In the genomic region with DNA sequence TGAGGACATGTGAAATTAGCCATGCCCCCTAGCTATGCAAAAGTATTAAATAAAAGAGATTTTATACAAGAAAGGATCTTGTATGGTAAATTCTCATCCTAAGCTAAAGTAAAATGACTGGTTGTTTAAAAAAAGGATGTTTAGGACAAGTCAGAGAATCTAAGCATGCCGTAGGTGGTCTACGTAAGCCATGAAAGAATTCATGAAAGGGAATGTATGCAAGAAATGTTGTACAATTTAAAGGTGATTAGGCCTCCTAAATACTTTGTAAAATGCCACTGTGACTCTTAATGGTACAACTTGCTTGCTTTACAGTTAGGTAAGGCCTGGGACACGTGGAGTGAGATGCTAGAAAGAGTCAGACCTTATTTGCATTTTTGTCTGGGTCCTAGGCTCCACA, we compare ENCODE assay signal across 33 cellular contexts.
"Had no signal": no experiment of that assay in that cellular context is flagged by ENCODE, and none has a peak within 500 bp of the region (broad histone marks: within the 10 kb centered on the region; RNA-seq: fewer than 3 reads in every experiment).

No MANE protein-coding gene starts in this region.

- H3K9me3 Mint-ChIP-seq: activated B cell treated with CpG ODN at 0.5 μM for 24 hours; activated CD8-positive, alpha-beta T cell treated with anti-CD3 and anti-CD28 coated beads for 36 hours; activated T-cell treated with anti-CD3 and anti-CD28 coated beads, Interleukin-2, amount 50 U/mL, for 4 hours; activated T-helper 17 cell treated with anti-CD3 and anti-CD28 coated beads, Interleukin-2, amount 50 U/mL, for 72 hours; T-helper 2 cell treated with Interferon-gamma antibody and Interleukin-4, amounts not matched to agents 5 μg/mL and 100 μg/mL, for 36 hours had no signal

- H3K4me1 Mint-ChIP-seq: activated B cell treated with CpG ODN at 0.5 μM for 24 hours; activated T-helper 17 cell treated with anti-CD3 and anti-CD28 coated beads, Interleukin-2, amount 50 U/mL, for 72 hours; central memory CD8-positive, alpha-beta T cell; endodermal cell; T-helper 17 cell had no signal

- H3K27ac ChIP-seq: brain microvascular endothelial cell, coronary artery, dorsolateral prefrontal cortex, esophagus muscularis mucosa, foreskin keratinocyte, gastrocnemius medialis, WERI-Rb-1 had no signal

- H3K27me3 Mint-ChIP-seq: activated CD8-positive, alpha-beta T cell treated with anti-CD3 and anti-CD28 coated beads for 36 hours; activated naive CD8-positive, alpha-beta T cell; activated T-helper 17 cell treated with anti-CD3 and anti-CD28 coated beads, Interleukin-2, amount 50 U/mL, for 72 hours; central memory CD8-positive, alpha-beta T cell; dendritic cell treated with granulocyte-macrophage colony-stimulating factor and Interleukin-4, amounts not matched to agents 40 ng/mL and 50 ng/mL, for 4 days; T-helper 17 cell had no signal

- H3K4me1 ChIP-seq: foreskin keratinocyte, gastrocnemius medialis had no signal

- H3K4me3 Mint-ChIP-seq: activated B cell treated with CpG ODN at 0.5 μM for 24 hours; activated CD8-positive, alpha-beta T cell treated with anti-CD3 and anti-CD28 coated beads for 36 hours; activated naive CD8-positive, alpha-beta T cell; activated T-cell treated with anti-CD3 and anti-CD28 coated beads, Interleukin-2, amount 50 U/mL, for 4 hours; activated T-helper 17 cell treated with anti-CD3 and anti-CD28 coated beads, Interleukin-2, amount 50 U/mL, for 72 hours; central memory CD8-positive, alpha-beta T cell; dendritic cell treated with granulocyte-macrophage colony-stimulating factor and Interleukin-4, amounts not matched to agents 40 ng/mL and 50 ng/mL, for 4 days; endodermal cell; T-helper 17 cell; T-helper 2 cell treated with Interferon-gamma antibody and Interleukin-4, amounts not matched to agents 5 μg/mL and 100 μg/mL, for 36 hours had no signal

- H3K36me3 ChIP-seq: brain microvascular endothelial cell, esophagus muscularis mucosa, gastrocnemius medialis, WERI-Rb-1 had no signal

- H3K4me3 ChIP-seq: coronary artery, dorsolateral prefrontal cortex, esophagus muscularis mucosa, gastrocnemius medialis had no signal

- H3K27me3 ChIP-seq: brain microvascular endothelial cell, dorsolateral prefrontal cortex, esophagus muscularis mucosa, foreskin keratinocyte, gastrocnemius medialis had no signal

- H3K27ac Mint-ChIP-seq: activated B cell treated with CpG ODN at 0.5 μM for 24 hours; activated CD8-positive, alpha-beta T cell treated with anti-CD3 and anti-CD28 coated beads for 36 hours; activated naive CD8-positive, alpha-beta T cell; activated T-helper 17 cell treated with anti-CD3 and anti-CD28 coated beads, Interleukin-2, amount 50 U/mL, for 72 hours; dendritic cell treated with granulocyte-macrophage colony-stimulating factor and Interleukin-4, amounts not matched to agents 40 ng/mL and 50 ng/mL, for 4 days; endodermal cell; T-helper 17 cell; T-helper 2 cell treated with Interferon-gamma antibody and Interleukin-4, amounts not matched to agents 5 μg/mL and 100 μg/mL, for 36 hours had no signal

- ATAC-seq: activated CD4-positive, CD25-positive, alpha-beta regulatory T cell treated with anti-CD3 and anti-CD28 coated beads, Interleukin-2, amount 50 U/mL, for 24 hours; activated CD8-positive, alpha-beta T cell treated with anti-CD3 and anti-CD28 coated beads for 36 hours; activated T-cell treated with anti-CD3 and anti-CD28 coated beads, Interleukin-2, amount 50 U/mL, for 4 hours; activated T-helper 17 cell treated with anti-CD3 and anti-CD28 coated beads, Interleukin-2, amount 50 U/mL, for 72 hours; foreskin keratinocyte; gastrocnemius medialis; T-helper 17 cell had no signal

- H3K36me3 Mint-ChIP-seq: activated naive CD8-positive, alpha-beta T cell had no signal

- DNase-seq: activated B cell treated with CpG ODN at 0.5 μM for 24 hours; activated CD4-positive, alpha-beta T cell treated with anti-CD3 and anti-CD28 coated beads for 48 hours; activated CD4-positive, alpha-beta T cell treated with anti-CD3 and anti-CD28 coated beads, Interleukin-2, amount 50 U/mL, for 1 hour; activated CD4-positive, alpha-beta T cell treated with anti-CD3 and anti-CD28 coated beads, Interleukin-2, amount 50 U/mL, for 48 hours; activated CD8-positive, alpha-beta memory T cell treated with anti-CD3 and anti-CD28 coated beads for 24 hours; activated CD8-positive, alpha-beta T cell treated with anti-CD3 and anti-CD28 coated beads for 36 hours; activated effector memory CD4-positive, alpha-beta T cell treated with Interleukin-2 at 50 U/mL for 16 hours; activated gamma-delta T cell treated with Interleukin-2 at 50 U/mL for 16 hours; activated naive CD4-positive, alpha-beta T cell treated with anti-CD3 and anti-CD28 coated beads, Interleukin-2, amount 50 U/mL, for 16 hours; activated naive CD4-positive, alpha-beta T cell treated with Interleukin-2 at 50 U/mL for 16 hours; activated T-cell treated with anti-CD3 and anti-CD28 coated beads, Interleukin-2, amount 50 U/mL, for 4 hours; amniotic stem cell; anterior cingulate cortex; brain microvascular endothelial cell; dorsolateral prefrontal cortex; effector memory CD4-positive, alpha-beta T cell; endodermal cell; erythroblast; foreskin keratinocyte; gastrocnemius medialis; glutamatergic neuron; T-helper 1 cell; T-helper 17 cell; T1000; WERI-Rb-1 had no signal
